9 cellular contexts compared by ENCODE assay signal in the genomic region with DNA sequence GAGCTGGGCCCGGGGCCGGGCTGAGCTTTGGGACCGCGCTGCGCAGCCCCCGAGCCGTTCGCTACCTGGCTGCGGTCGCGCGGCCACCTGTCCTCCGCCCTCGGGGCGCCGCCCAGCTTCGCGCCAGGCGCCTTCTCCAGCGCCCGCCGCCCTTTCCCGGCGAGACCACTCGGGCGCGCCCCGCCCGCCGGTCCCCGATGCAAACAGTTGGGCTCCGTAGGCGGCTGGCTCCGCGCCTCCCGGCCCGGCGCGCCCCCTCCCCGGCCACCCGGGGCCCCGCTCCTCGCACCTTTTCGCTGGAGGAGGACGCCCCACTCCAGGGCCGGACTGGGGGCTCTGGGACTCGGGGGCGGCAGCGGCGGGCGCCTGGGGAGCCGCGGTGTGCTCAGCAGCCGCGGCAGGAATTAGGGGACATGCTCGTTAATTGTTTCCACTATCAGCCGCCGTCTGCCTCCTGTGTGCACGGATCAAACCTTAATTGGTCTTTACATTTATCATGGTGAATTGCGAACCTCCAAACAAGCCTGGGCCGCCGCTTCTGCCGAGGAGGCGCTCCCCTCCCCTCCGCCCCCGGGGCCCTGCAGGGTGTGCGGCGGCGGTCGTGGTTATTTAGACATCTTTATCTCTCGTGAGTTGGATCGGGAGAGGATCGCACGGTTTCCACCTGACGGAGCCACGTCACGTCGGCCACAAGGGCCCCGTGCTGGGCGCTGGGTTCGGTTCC. TPM values are rescaled to one million over a fixed set of nuclear protein-coding genes. Genes with fewer than 3 reads are reported as not detected.
A peak's percentile ranks its signal among the peaks of the same experiment; 100 is the strongest.
DNase-seq lines count a peak whose midpoint lies in the region; ATAC-seq, FAIRE-seq and TF ChIP-seq lines count a peak whose summit lies in the region.
"Had no signal": no experiment of that assay in that cellular context is flagged by ENCODE, and none has a peak within 500 bp of the region (broad histone marks: within the 10 kb centered on the region; RNA-seq: fewer than 3 reads in every experiment).

No MANE protein-coding gene starts in this region.

- peaks cover 14% of the 10 kb centered on the region for H3K4me1 Mint-ChIP-seq in stimulated activated naive CD8-positive, alpha-beta T cell treated with anti-CD3 and anti-CD28 coated beads, Interleukin-15, Interleukin-2, amounts not matched to agents 100 ng/mL and 50 ng/mL, for 24 hours (ENCODE audit: low read depth)

- peak; percentile 11 for DNase-seq in stimulated activated CD4-positive, alpha-beta T cell treated with anti-CD3 and anti-CD28 coated beads, Interleukin-1b, Interleukin-23, amount 100 ng/mL, for 48 hours
- no peak for DNase-seq in stimulated activated CD4-positive, alpha-beta T cell treated with anti-CD3 and anti-CD28 coated beads, Interleukin-4, amount 100 ng/mL, for 1 hour
- DNase-seq in activated naive CD4-positive, alpha-beta T cell treated with anti-CD3 and anti-CD28 coated beads, Interleukin-2, amount 50 U/mL, for 16 hours: peak; percentile 12
- DNase-seq in H54 (ENCODE audit: insufficient read length, low spot score): no peak
- DNase-seq in mesenteric fat pad (ENCODE audit: low spot score): no peak

- H3K9me3 Mint-ChIP-seq in stimulated activated naive CD8-positive, alpha-beta T cell treated with anti-CD3 and anti-CD28 coated beads, Interleukin-15, Interleukin-2, amounts not matched to agents 100 ng/mL and 50 ng/mL, for 24 hours: no peaks in the 10 kb centered on the region
- H3K9me3 Mint-ChIP-seq: activated naive CD4-positive, alpha-beta T cell treated with anti-CD3 and anti-CD28 coated beads, Interleukin-2, amount 50 U/mL, for 72 hours had no signal

- peak overlapping the region; percentile 70 for H3K4me3 ChIP-seq in iPS-18c (ENCODE audit: insufficient read depth, low read depth, low read length)

- peak; percentile 9 for ATAC-seq in HG03097 (IDR thresholded peaks at IDR 0.05; ENCODE audit: low FRiP score, unreplicated experiment)

- TF ChIP-seq POLR2A in H54 (IDR thresholded peaks at IDR 0.05; ENCODE audit: low read depth, low read length): no peak

- no peaks in the 10 kb centered on the region for H3K36me3 Mint-ChIP-seq in stimulated activated naive CD8-positive, alpha-beta T cell treated with anti-CD3 and anti-CD28 coated beads, Interleukin-15, Interleukin-2, amounts not matched to agents 100 ng/mL and 50 ng/mL, for 24 hours (ENCODE audit: low read depth)

- peak overlapping the region; percentile 35 for H3K4me3 Mint-ChIP-seq in stimulated activated naive CD8-positive, alpha-beta T cell treated with anti-CD3 and anti-CD28 coated beads, Interleukin-15, Interleukin-2, amounts not matched to agents 100 ng/mL and 50 ng/mL, for 24 hours

- no peak for FAIRE-seq in H54 (lab: Jason Lieb, UNC)

- no peak overlapping the region for H3K27ac Mint-ChIP-seq in stimulated activated naive CD8-positive, alpha-beta T cell treated with anti-CD3 and anti-CD28 coated beads, Interleukin-15, Interleukin-2, amounts not matched to agents 100 ng/mL and 50 ng/mL, for 24 hours
- H3K27ac Mint-ChIP-seq: activated naive CD4-positive, alpha-beta T cell treated with anti-CD3 and anti-CD28 coated beads, Interleukin-2, amount 50 U/mL, for 72 hours had no signal

- no peaks in the 10 kb centered on the region for H3K9me3 ChIP-seq in iPS-18c (ENCODE audit: control insufficient read depth, insufficient read depth, low read length)

- peaks cover 75% of the 10 kb centered on the region for H3K27me3 Mint-ChIP-seq in stimulated activated naive CD8-positive, alpha-beta T cell treated with anti-CD3 and anti-CD28 coated beads, Interleukin-15, Interleukin-2, amounts not matched to agents 100 ng/mL and 50 ng/mL, for 24 hours

RNA-seq across cellular contexts. Expression of a gene that starts 0.9 kb away (rescaled TPM):
- 16.7 TPM for total RNA-seq in mesenteric fat pad
- total RNA-seq: activated naive CD4-positive, alpha-beta T cell treated with anti-CD3 and anti-CD28 coated beads, Interleukin-2, amount 50 U/mL, for 72 hours had no signal

Comparison
In these comparisons a context has a peak if more than half of its experiments do, and no peak if none do; other contexts are left out.
1. DNase-seq: peak in stimulated activated CD4-positive, alpha-beta T cell treated with anti-CD3 and anti-CD28 coated beads, Interleukin-1b, Interleukin-23, amount 100 ng/mL, for 48 hours (single experiment) and activated naive CD4-positive, alpha-beta T cell treated with anti-CD3 and anti-CD28 coated beads, Interleukin-2, amount 50 U/mL, for 16 hours (single experiment); none in stimulated activated CD4-positive, alpha-beta T cell treated with anti-CD3 and anti-CD28 coated beads, Interleukin-4, amount 100 ng/mL, for 1 hour (single experiment), H54 (single experiment) and mesenteric fat pad (single experiment).